ENCODE assay signal across 8 cellular contexts in genomic region chr2:112765251-112765650, GRCh38. TPM values are rescaled to one million over a fixed set of nuclear protein-coding genes. Genes with fewer than 3 reads are reported as not detected.
DNase-seq lines count a peak whose midpoint lies in the region; ATAC-seq, FAIRE-seq and TF ChIP-seq lines count a peak whose summit lies in the region.

No MANE protein-coding gene starts in this region.

- CTCF ChIA-PET in CD4-positive, alpha-beta T cell (lab: Charles Lee), result interaction anchor here (1.1 to 4.3 kb wide), 2 partner anchors 15 to 120 kb away, joined by 3 to 19 read pairs; no protein-coding TSS in a partner anchor

- intact Hi-C loops in CD4-positive, alpha-beta T cell (cut with DNase I, micrococcal nuclease), result loop anchor here in 1 of 2 experiments (10.0 kb wide), 2 partner anchors 710 to 880 kb away; partner anchors contain the start of genes ANAPC1 and TMEM87B

- no peaks in the 10 kb centered on the region for H3K27me3 Mint-ChIP-seq in CD4-positive, alpha-beta T cell
- H3K27me3 Mint-ChIP-seq in central memory CD8-positive, alpha-beta T cell, result no peaks in the 10 kb centered on the region
- H3K27me3 Mint-ChIP-seq in natural killer cell treated with Interleukin-12 subunit alpha and Interleukin-12 subunit beta and Interleukin-15 and Interleukin-18, amount 100 ng/mL, for 72 hours, result no peaks in the 10 kb centered on the region

- no peak for FAIRE-seq in GM12892 (lab: Jason Lieb, UNC)

- H3K4me1 Mint-ChIP-seq in CD4-positive, alpha-beta T cell (ENCODE audit: low read depth), result peaks cover 37% of the 10 kb centered on the region
- peaks cover 43% of the 10 kb centered on the region for H3K4me1 Mint-ChIP-seq in central memory CD8-positive, alpha-beta T cell
- H3K4me1 Mint-ChIP-seq in natural killer cell treated with Interleukin-12 subunit alpha and Interleukin-12 subunit beta and Interleukin-15 and Interleukin-18, amount 100 ng/mL, for 72 hours (ENCODE audit: low read depth in 2 of 2), result peaks cover 41 to 47% of the 10 kb centered on the region in 2 donors

- no peaks in the 10 kb centered on the region for H3K27me3 ChIP-seq in CD4-positive, alpha-beta T cell (ENCODE audit: control insufficient read depth, insufficient read depth, low read length)
- no peaks in the 10 kb centered on the region for H3K27me3 ChIP-seq in KMS-11 (ENCODE audit: insufficient read depth, low read depth)

- peak overlapping the region; percentile 50; the same call in 1 of the 2 replicates for H3K9ac ChIP-seq in KMS-11

- peak overlapping the region; percentile 81 for H2AFZ ChIP-seq in KMS-11 (ENCODE audit: low read depth)

- DNase-seq in CD4-positive, alpha-beta T cell, result no peak
- DNase-seq in central memory CD8-positive, alpha-beta T cell (ENCODE audit: low spot score in 2 of 2), result no peak
- DNase-seq in natural killer cell treated with Interleukin-12 subunit alpha and Interleukin-12 subunit beta and Interleukin-15 and Interleukin-18, amount 100 ng/mL, for 72 hours (ENCODE audit: low spot score), result no peak
- DNase-seq in GM12892 (ENCODE audit: insufficient read length) (no peak), GM13976 (ENCODE audit: low spot score) (no peak), putamen (ENCODE audit: low spot score) (no peak)

- peaks cover 12% of the 10 kb centered on the region; the same call in 1 of the 2 replicates for H3K79me2 ChIP-seq in KMS-11 (ENCODE audit: insufficient read depth, low read depth)

- H3K27ac ChIP-seq in CD4-positive, alpha-beta T cell (ENCODE audit: low read depth, low read length), result no peak overlapping the region
- 0 out of 2 replicates have a peak overlapping the region, but pooled peaks have one; percentile 2 for H3K27ac ChIP-seq in KMS-11

- H3K9me3 Mint-ChIP-seq in CD4-positive, alpha-beta T cell, result no peaks in the 10 kb centered on the region
- H3K9me3 Mint-ChIP-seq in central memory CD8-positive, alpha-beta T cell, result no peaks in the 10 kb centered on the region
- peaks cover 4% of the 10 kb centered on the region for H3K9me3 Mint-ChIP-seq in natural killer cell treated with Interleukin-12 subunit alpha and Interleukin-12 subunit beta and Interleukin-15 and Interleukin-18, amount 100 ng/mL, for 72 hours

- no peaks in the 10 kb centered on the region for H3K36me3 ChIP-seq in KMS-11 (ENCODE audit: insufficient read depth)

- no peak for TF ChIP-seq POLR2A in GM12892 (IDR thresholded peaks at IDR 0.05; ENCODE audit: low read depth, low read length)

- H3K27ac Mint-ChIP-seq in CD4-positive, alpha-beta T cell, result peak overlapping the region; percentile 14
- H3K27ac Mint-ChIP-seq in central memory CD8-positive, alpha-beta T cell (ENCODE audit: low read depth), result peak overlapping the region; percentile 56
- H3K27ac Mint-ChIP-seq in natural killer cell treated with Interleukin-12 subunit alpha and Interleukin-12 subunit beta and Interleukin-15 and Interleukin-18, amount 100 ng/mL, for 72 hours, result peak overlapping the region; percentile 84 to 85

- no peak for ATAC-seq in CD4-positive, alpha-beta T cell (ENCODE audit: poor library complexity)
- ATAC-seq in central memory CD8-positive, alpha-beta T cell (replicated peaks; ENCODE audit: extremely low read depth, poor library complexity, severe bottlenecking), result no peak
- ATAC-seq in natural killer cell treated with Interleukin-12 subunit alpha and Interleukin-12 subunit beta and Interleukin-15 and Interleukin-18, amount 100 ng/mL, for 72 hours, result no peak
- ATAC-seq in HG02571 (IDR thresholded peaks at IDR 0.05; ENCODE audit: unreplicated experiment), result no peak

- H3K4me2 ChIP-seq in KMS-11, result peak overlapping the region; percentile 88

- TF ChIP-seq CTCF in CD4-positive, alpha-beta T cell (IDR thresholded peaks at IDR 0.05), result no peak
- TF ChIP-seq CTCF in KMS-11 (conservative IDR thresholded peaks at IDR 0.05; ENCODE audit: low read depth, low read length) (no peak), GM13976 (IDR thresholded peaks at IDR 0.05; ENCODE audit: borderline replicate concordance, control extremely low read depth, extremely low read depth, insufficient read depth, missing control alignments) (no peak)

- peak overlapping the region; percentile 94 for H3K4me3 Mint-ChIP-seq in CD4-positive, alpha-beta T cell
- peak overlapping the region; percentile 90 for H3K4me3 Mint-ChIP-seq in central memory CD8-positive, alpha-beta T cell
- peak overlapping the region; percentile 95 for H3K4me3 Mint-ChIP-seq in natural killer cell treated with Interleukin-12 subunit alpha and Interleukin-12 subunit beta and Interleukin-15 and Interleukin-18, amount 100 ng/mL, for 72 hours

- POLR2A ChIA-PET in CD4-positive, alpha-beta T cell (lab: Charles Lee), result no interaction called here

- H3K9me3 ChIP-seq in CD4-positive, alpha-beta T cell (ENCODE audit: control insufficient read depth, low read length), result no peaks in the 10 kb centered on the region

- no peak overlapping the region for H3K4me3 ChIP-seq in KMS-11 (IDR thresholded peaks at IDR 0.05; ENCODE audit: insufficient read depth, low read depth, low read length)

- H4K20me1 ChIP-seq in KMS-11 (ENCODE audit: insufficient read depth), result no peaks in the 10 kb centered on the region

- H3K36me3 Mint-ChIP-seq in CD4-positive, alpha-beta T cell (ENCODE audit: low read depth), result no peaks in the 10 kb centered on the region
- H3K36me3 Mint-ChIP-seq in central memory CD8-positive, alpha-beta T cell (ENCODE audit: insufficient read depth), result no peaks in the 10 kb centered on the region
- H3K36me3 Mint-ChIP-seq in natural killer cell treated with Interleukin-12 subunit alpha and Interleukin-12 subunit beta and Interleukin-15 and Interleukin-18, amount 100 ng/mL, for 72 hours, result peaks cover 4% of the 10 kb centered on the region

- peaks cover 12% of the 10 kb centered on the region for H3K4me1 ChIP-seq in KMS-11 (ENCODE audit: low read depth, poor library complexity, severe bottlenecking)

- in situ Hi-C loops in GM13976 (cut with MboI; ENCODE audit: low sequenced_read_pairs, unreplicated experiment), result no loop called here

RNA-seq across cellular contexts. Expression of gene CKAP2L, which starts 0.8 kb away (rescaled TPM):
- under 1 TPM; 0.08 to 0.50 TPM for total RNA-seq in CD4-positive, alpha-beta T cell
- total RNA-seq in natural killer cell treated with Interleukin-12 subunit alpha and Interleukin-12 subunit beta and Interleukin-15 and Interleukin-18, amount 100 ng/mL, for 72 hours, result 10 to 100 TPM; 26.8 to 45.7 TPM
- polyA plus RNA-seq in GM12892 (2012; ENCODE audit: missing spikeins), result 13.2 TPM

RNA-seq across cellular contexts. Expression of gene IL1A, which starts 19.0 kb away (rescaled TPM):
- not detected for total RNA-seq in CD4-positive, alpha-beta T cell
- total RNA-seq in natural killer cell treated with Interleukin-12 subunit alpha and Interleukin-12 subunit beta and Interleukin-15 and Interleukin-18, amount 100 ng/mL, for 72 hours, result 10 to 100 TPM in 1 of 2 donors, under 1 TPM in 1; 0.25 to 12.3 TPM
- 15.1 TPM for polyA plus RNA-seq in GM12892 (2012; ENCODE audit: missing spikeins)

RNA-seq across cellular contexts. Expression of gene NT5DC4, which starts 44.4 kb away (rescaled TPM):
- not detected for total RNA-seq in CD4-positive, alpha-beta T cell
- total RNA-seq in natural killer cell treated with Interleukin-12 subunit alpha and Interleukin-12 subunit beta and Interleukin-15 and Interleukin-18, amount 100 ng/mL, for 72 hours, result not detected
- 0.68 TPM for polyA plus RNA-seq in GM12892 (2012; ENCODE audit: missing spikeins)

Comparison
In these comparisons a context has a peak if more than half of its experiments do, and no peak if none do; other contexts are left out.
1. H3K27ac Mint-ChIP-seq: peak in every context shown above with its lines; median percentile 84 in natural killer cell treated with Interleukin-12 subunit alpha and Interleukin-12 subunit beta and Interleukin-15 and Interleukin-18, amount 100 ng/mL, for 72 hours; 56 in central memory CD8-positive, alpha-beta T cell; 14 in CD4-positive, alpha-beta T cell.
2. RNA of gene CKAP2L, which starts 0.8 kb away (total RNA-seq): 26.8 to 45.7 TPM in natural killer cell treated with Interleukin-12 subunit alpha and Interleukin-12 subunit beta and Interleukin-15 and Interleukin-18, amount 100 ng/mL, for 72 hours; 0.08 to 0.50 TPM in CD4-positive, alpha-beta T cell; every median in the first group is over 10 times any median in the second.
3. Peak in every context shown above with its lines, with median percentiles within 50 percentile points of each other: H3K4me3 Mint-ChIP-seq.